Comparison of ENCODE assay signal across 10 cellular contexts in genomic region chr4:1725521-1725920, GRCh38. TPM values are rescaled to one million over a fixed set of nuclear protein-coding genes. Genes with fewer than 3 reads are reported as not detected.
DNase-seq lines count a peak whose midpoint lies in the region; ATAC-seq and TF ChIP-seq lines count a peak whose summit lies in the region.
"Had no signal": no experiment of that assay in that cellular context is flagged by ENCODE, and none has a peak within 500 bp of the region (broad histone marks: within the 10 kb centered on the region; RNA-seq: fewer than 3 reads in every experiment).

No MANE protein-coding gene starts in this region.

- H3F3A ChIP-seq in OCI-LY1 (ENCODE audit: insufficient read depth, low read length): no peaks in the 10 kb centered on the region; the same call in 1 of the 2 replicates

- H3K27ac ChIP-seq in OCI-LY1 (ENCODE audit: low read depth, low read length, poor library complexity, severe bottlenecking) (peak overlapping the region; percentile 17), osteoblast (ENCODE audit: low read depth, low read length) (no peak overlapping the region)
- H3K27ac ChIP-seq: breast epithelium, thyroid gland had no signal

- H3K4me3 ChIP-seq in OCI-LY1 (ENCODE audit: low read depth, low read length, poor library complexity, severe bottlenecking) (no peak overlapping the region), osteoblast (ENCODE audit: insufficient read depth, low read length) (no peak overlapping the region)
- H3K4me3 ChIP-seq: breast epithelium, thyroid gland had no signal

- H3K4me1 ChIP-seq in OCI-LY1 (ENCODE audit: insufficient read depth, low read length, severe bottlenecking) (peaks cover 37% of the 10 kb centered on the region), osteoblast (ENCODE audit: insufficient read depth, low read length) (peaks cover 34% of the 10 kb centered on the region)

- H3K4me3 Mint-ChIP-seq in activated CD8-positive, alpha-beta memory T cell treated with anti-CD3 and anti-CD28 coated beads, Interleukin-2, amount 10 ng/mL, durations not matched to agents 7 days and 5 days: no peak overlapping the region
- H3K4me3 Mint-ChIP-seq in brain: no peak overlapping the region

- CTCF ChIA-PET in activated CD8-positive, alpha-beta memory T cell treated with anti-CD3 and anti-CD28 coated beads, Interleukin-2, amount 10 ng/mL, durations not matched to agents 7 days and 5 days (lab: Charles Lee): interaction anchor here (0.7 to 15.1 kb wide), 4 partner anchors 14 to 136 kb away, joined by 3 to 278 read pairs (median 24); partner anchors contain the start of gene SLBP

- H3K36me3 ChIP-seq in OCI-LY1 (ENCODE audit: insufficient read depth, low read length): peaks cover 65% of the 10 kb centered on the region
- peaks cover 31% of the 10 kb centered on the region for H3K36me3 ChIP-seq in osteoblast (ENCODE audit: insufficient read depth, low read length)
- H3K36me3 ChIP-seq: breast epithelium, thyroid gland had no signal

- H3K27me3 Mint-ChIP-seq in activated CD8-positive, alpha-beta memory T cell treated with anti-CD3 and anti-CD28 coated beads, Interleukin-2, amount 10 ng/mL, durations not matched to agents 7 days and 5 days: no peaks in the 10 kb centered on the region
- H3K27me3 Mint-ChIP-seq in brain: no peaks in the 10 kb centered on the region

- no peak overlapping the region for H2AFZ ChIP-seq in OCI-LY1 (ENCODE audit: low read length)
- no peak overlapping the region for H2AFZ ChIP-seq in osteoblast (ENCODE audit: low read length)

- peaks cover 61% of the 10 kb centered on the region for H3K4me1 Mint-ChIP-seq in activated CD8-positive, alpha-beta memory T cell treated with anti-CD3 and anti-CD28 coated beads, Interleukin-2, amount 10 ng/mL, durations not matched to agents 7 days and 5 days
- peaks cover 35% of the 10 kb centered on the region for H3K4me1 Mint-ChIP-seq in brain

- H4K20me1 ChIP-seq in OCI-LY1 (ENCODE audit: insufficient read depth, low read length) (no peaks in the 10 kb centered on the region), osteoblast (ENCODE audit: insufficient read depth, low read length) (peaks cover 17% of the 10 kb centered on the region)

- peaks cover 8% of the 10 kb centered on the region for H3K79me2 ChIP-seq in OCI-LY1 (ENCODE audit: insufficient read depth, low read length)
- peaks cover 82% of the 10 kb centered on the region for H3K79me2 ChIP-seq in osteoblast (ENCODE audit: insufficient read depth, low read length)

- H3K9ac ChIP-seq in OCI-LY1 (ENCODE audit: low read length): no peak overlapping the region; the same call in 1 of the 2 replicates

- no peak for ATAC-seq in activated CD8-positive, alpha-beta memory T cell treated with anti-CD3 and anti-CD28 coated beads, Interleukin-2, amount 10 ng/mL, durations not matched to agents 7 days and 5 days
- no peak for ATAC-seq in GM21515 (IDR thresholded peaks at IDR 0.05; ENCODE audit: unreplicated experiment)

- H3K9me3 Mint-ChIP-seq in activated CD8-positive, alpha-beta memory T cell treated with anti-CD3 and anti-CD28 coated beads, Interleukin-2, amount 10 ng/mL, durations not matched to agents 7 days and 5 days (ENCODE audit: low read depth): no peaks in the 10 kb centered on the region
- H3K9me3 Mint-ChIP-seq in brain: no peaks in the 10 kb centered on the region

- H3K27me3 ChIP-seq in OCI-LY1 (ENCODE audit: insufficient read depth, low read length): no peaks in the 10 kb centered on the region
- H3K27me3 ChIP-seq in osteoblast (ENCODE audit: insufficient read depth, low read length): no peaks in the 10 kb centered on the region
- H3K27me3 ChIP-seq: breast epithelium, thyroid gland had no signal

- H3K27ac Mint-ChIP-seq in activated CD8-positive, alpha-beta memory T cell treated with anti-CD3 and anti-CD28 coated beads, Interleukin-2, amount 10 ng/mL, durations not matched to agents 7 days and 5 days: peak overlapping the region; percentile 61
- H3K27ac Mint-ChIP-seq in brain: peak overlapping the region in 4 of 5 experiments; percentile 23 to 96 (median 59)

- DNase-seq in activated CD8-positive, alpha-beta memory T cell treated with anti-CD3 and anti-CD28 coated beads, Interleukin-2, amount 10 ng/mL, durations not matched to agents 7 days and 5 days: no peak
- DNase-seq in activated CD8-positive, alpha-beta memory T cell treated with anti-CD3 and anti-CD28 coated beads, Interleukin-2, amount 50 U/mL, for 48 hours: no peak
- DNase-seq in osteoblast (ENCODE audit: insufficient read length, low spot score, missing footprints) (peak; percentile 59), hepatic stellate cell (ENCODE audit: low spot score) (no peak)
- no peak for DNase-seq in effector CD4-positive, alpha-beta T cell

- no peak for TF ChIP-seq CTCF in OCI-LY1 (IDR thresholded peaks at IDR 0.05; ENCODE audit: low read length)
- TF ChIP-seq CTCF in brain (conservative IDR thresholded peaks at IDR 0.05): no peak
- no peak for TF ChIP-seq CTCF in osteoblast (IDR thresholded peaks at IDR 0.05; ENCODE audit: extremely low read depth, low read depth, low read length)

- no peaks in the 10 kb centered on the region for H3K9me2 ChIP-seq in OCI-LY1 (ENCODE audit: low read depth, low read length)

- H3K4me2 ChIP-seq in OCI-LY1 (ENCODE audit: low read length) (peak overlapping the region; percentile 32; the same call in 1 of the 2 replicates), osteoblast (ENCODE audit: insufficient read depth, low read length) (no peak overlapping the region)

- H3K9me3 ChIP-seq in OCI-LY1 (ENCODE audit: low read length) (no peaks in the 10 kb centered on the region), osteoblast (ENCODE audit: low read depth, low read length) (no peaks in the 10 kb centered on the region)
- H3K9me3 ChIP-seq: breast epithelium, thyroid gland had no signal

- H3K36me3 Mint-ChIP-seq in activated CD8-positive, alpha-beta memory T cell treated with anti-CD3 and anti-CD28 coated beads, Interleukin-2, amount 10 ng/mL, durations not matched to agents 7 days and 5 days: peaks cover 73% of the 10 kb centered on the region
- H3K36me3 Mint-ChIP-seq in brain: peaks cover 8% of the 10 kb centered on the region

RNA-seq across cellular contexts. Expression of gene TACC3, which starts 4.2 kb away (rescaled TPM):
- total RNA-seq in activated CD8-positive, alpha-beta memory T cell treated with anti-CD3 and anti-CD28 coated beads, Interleukin-2, amount 10 ng/mL, durations not matched to agents 7 days and 5 days: 100 to 1,000 TPM; 246 to 315 TPM
- 85.1 TPM for polyA plus RNA-seq in brain (ENCODE audit: insufficient read depth, low read depth, low replicate concordance)
- 3.2 and 4.0 TPM in 2 replicates for total RNA-seq in osteoblast

RNA-seq across cellular contexts. Expression of gene TMEM129, which starts 4.4 kb away (rescaled TPM):
- total RNA-seq in activated CD8-positive, alpha-beta memory T cell treated with anti-CD3 and anti-CD28 coated beads, Interleukin-2, amount 10 ng/mL, durations not matched to agents 7 days and 5 days: 10 to 100 TPM; 22.5 to 24.7 TPM
- polyA plus RNA-seq in brain (ENCODE audit: insufficient read depth, low read depth, low replicate concordance): 45.5 TPM
- total RNA-seq in osteoblast: 37.1 and 38.0 TPM in 2 replicates

RNA-seq across cellular contexts. Expression of gene SLBP, which starts 13.4 kb away (rescaled TPM):
- total RNA-seq in activated CD8-positive, alpha-beta memory T cell treated with anti-CD3 and anti-CD28 coated beads, Interleukin-2, amount 10 ng/mL, durations not matched to agents 7 days and 5 days: 100 to 1,000 TPM; 133 to 137 TPM
- polyA plus RNA-seq in brain (ENCODE audit: insufficient read depth, low read depth, low replicate concordance): 84.2 TPM
- total RNA-seq in osteoblast: 51.9 and 55.7 TPM in 2 replicates

RNA-seq across cellular contexts. Expression of gene FAM53A, which starts 41.4 kb away (rescaled TPM):
- 1 to 10 TPM in 1 of 2 experiments, under 1 TPM in 1; 0.23 to 1.6 TPM for total RNA-seq in activated CD8-positive, alpha-beta memory T cell treated with anti-CD3 and anti-CD28 coated beads, Interleukin-2, amount 10 ng/mL, durations not matched to agents 7 days and 5 days
- 5.2 TPM for polyA plus RNA-seq in brain (ENCODE audit: insufficient read depth, low read depth, low replicate concordance)
- total RNA-seq in osteoblast: 3.8 and 4.3 TPM in 2 replicates

Comparison
In these comparisons a context has a peak if more than half of its experiments do, and no peak if none do; other contexts are left out.
1. RNA of gene TACC3, which starts 4.2 kb away (total RNA-seq): 246 to 315 TPM in activated CD8-positive, alpha-beta memory T cell treated with anti-CD3 and anti-CD28 coated beads, Interleukin-2, amount 10 ng/mL, durations not matched to agents 7 days and 5 days; 3.2 to 4.0 TPM in osteoblast; every median in the first group is over 10 times any median in the second.